15 cellular contexts compared by ENCODE assay signal in the genomic region with DNA sequence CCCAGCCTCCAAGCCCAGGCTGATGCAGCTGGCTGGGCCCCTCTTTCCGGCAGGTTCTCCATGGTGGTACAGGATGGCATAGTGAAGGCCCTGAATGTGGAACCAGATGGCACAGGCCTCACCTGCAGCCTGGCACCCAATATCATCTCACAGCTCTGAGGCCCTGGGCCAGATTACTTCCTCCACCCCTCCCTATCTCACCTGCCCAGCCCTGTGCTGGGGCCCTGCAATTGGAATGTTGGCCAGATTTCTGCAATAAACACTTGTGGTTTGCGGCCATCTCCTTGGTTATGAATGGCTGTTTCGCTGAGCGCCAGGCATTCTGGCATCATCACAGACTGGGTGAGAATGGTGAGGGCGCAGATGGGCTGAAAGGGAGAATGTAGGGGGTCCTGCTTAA. TPM values are rescaled to one million over a fixed set of nuclear protein-coding genes. Genes with fewer than 3 reads are reported as not detected.
DNase-seq lines count a peak whose midpoint lies in the region; ATAC-seq, FAIRE-seq and TF ChIP-seq lines count a peak whose summit lies in the region.
"Had no signal": no experiment of that assay in that cellular context is flagged by ENCODE, and none has a peak within 500 bp of the region (broad histone marks: within the 10 kb centered on the region; RNA-seq: fewer than 3 reads in every experiment).

No MANE protein-coding gene starts in this region.

- H3K27me3 ChIP-seq in stomach, result no peaks in the 10 kb centered on the region
- H3K27me3 ChIP-seq in brain microvascular endothelial cell (replicated peaks), result no peaks in the 10 kb centered on the region
- H3K27me3 ChIP-seq: SJCRH30 had no signal

- intact Hi-C loops in stomach (cut with DNase I; ENCODE audit: low total_unique reads) (no loop called here), posterior cingulate gyrus (cut with DNase I) (no loop called here)

- WGBS in stomach, 5 donors, result 36 to 81% (median 48%) methylated on average over 5 of the region's 5 CpGs

- H3K4me3 Mint-ChIP-seq in IgD-negative memory B cell, result peak overlapping the region in 1 of 4 donors; percentile 98
- H3K4me3 Mint-ChIP-seq: natural killer cell treated with Interleukin-12 subunit alpha and Interleukin-12 subunit beta and Interleukin-15 and Interleukin-18, amount 100 ng/mL, for 72 hours had no signal

- no peak for TF ChIP-seq EP300 in stomach (IDR thresholded peaks at IDR 0.05)

- no peak overlapping the region for H3K4me3 ChIP-seq in stomach
- H3K4me3 ChIP-seq in brain microvascular endothelial cell (ENCODE audit: low read depth, low read length), result no peak overlapping the region
- H3K4me3 ChIP-seq: SJCRH30 had no signal

- peak overlapping the region in 2 of 3 donors; percentile 5 to 99 for H3K27ac Mint-ChIP-seq in IgD-negative memory B cell

- TF ChIP-seq CTCF in stomach (IDR thresholded peaks at IDR 0.05) (no peak), brain microvascular endothelial cell (IDR thresholded peaks at IDR 0.05; ENCODE audit: low read depth, low read length, missing control alignments) (no peak)

- TF ChIP-seq POLR2A in stomach (IDR thresholded peaks at IDR 0.05), result no peak

- peak overlapping the region; percentile 84 to 99 (median 95) for H3K27ac ChIP-seq in stomach
- H3K27ac ChIP-seq in brain microvascular endothelial cell, result no peak overlapping the region
- H3K27ac ChIP-seq: SJCRH30 had no signal

- H3K36me3 ChIP-seq in stomach, result peaks cover 14 to 33% (median 28%) of the 10 kb centered on the region in 4 donors
- H3K36me3 ChIP-seq in brain microvascular endothelial cell (replicated peaks), result peaks cover 21% of the 10 kb centered on the region
- H3K36me3 ChIP-seq: SJCRH30 had no signal

- no peaks in the 10 kb centered on the region for H3K9me3 ChIP-seq in stomach
- H3K9me3 ChIP-seq: SJCRH30 had no signal

- no peaks in the 10 kb centered on the region for H3K36me3 Mint-ChIP-seq in IgD-negative memory B cell
- H3K36me3 Mint-ChIP-seq: natural killer cell treated with Interleukin-12 subunit alpha and Interleukin-12 subunit beta and Interleukin-15 and Interleukin-18, amount 100 ng/mL, for 72 hours had no signal

- no peaks in the 10 kb centered on the region for H3K9me3 Mint-ChIP-seq in IgD-negative memory B cell
- H3K9me3 Mint-ChIP-seq: natural killer cell treated with Interleukin-12 subunit alpha and Interleukin-12 subunit beta and Interleukin-15 and Interleukin-18, amount 100 ng/mL, for 72 hours had no signal

- H3K4me1 Mint-ChIP-seq in IgD-negative memory B cell, result peaks cover 10 to 17% (median 14%) of the 10 kb centered on the region in 3 donors

- no peak for ATAC-seq in GM19455 (IDR thresholded peaks at IDR 0.05; ENCODE audit: unreplicated experiment)
- ATAC-seq: natural killer cell treated with Interleukin-12 subunit alpha and Interleukin-12 subunit beta and Interleukin-15 and Interleukin-18, amount 100 ng/mL, for 72 hours had no signal

- H3K27me3 Mint-ChIP-seq in IgD-negative memory B cell, result no peaks in the 10 kb centered on the region
- H3K27me3 Mint-ChIP-seq: natural killer cell treated with Interleukin-12 subunit alpha and Interleukin-12 subunit beta and Interleukin-15 and Interleukin-18, amount 100 ng/mL, for 72 hours had no signal

- DNase-seq in amniotic epithelial cell (ENCODE audit: low read depth) (peak; percentile 82), islet precursor cell (peak; percentile 48), stomach (peak; percentile 87), frontal cortex (ENCODE audit: low spot score in 2 of 2) (no peak), brain microvascular endothelial cell (no peak), posterior cingulate gyrus (no peak)
- DNase-seq: activated T-cell treated with anti-CD3 and anti-CD28 coated beads, Interleukin-2, amount 50 U/mL, for 1 hour; NCI-H446 treated with DMSO at 0.1 percent for 48 hours; SJCRH30; stimulated activated CD8-positive, alpha-beta memory T cell treated with anti-CD3 and anti-CD28 coated beads, Interleukin-4, amount 100 ng/mL, for 48 hours had no signal

- peaks cover 22 to 54% (median 49%) of the 10 kb centered on the region in 4 donors for H3K4me1 ChIP-seq in stomach
- H3K4me1 ChIP-seq: SJCRH30 had no signal

- in situ Hi-C loops in brain microvascular endothelial cell (cut with HindIII; ENCODE audit: low pct_ligation_motif_present, low sequenced_read_pairs), result no loop called here

- no peak for FAIRE-seq in frontal cortex (lab: Jason Lieb, UNC)
- FAIRE-seq: G401.6 had no signal

RNA-seq across cellular contexts. Expression of a gene that starts 3.6 kb away (rescaled TPM):
- polyA plus RNA-seq in IgD-negative memory B cell (185 TPM), stomach (100 to 1,000 TPM; 462 to 725 (median 673) TPM)
- total RNA-seq in stomach (100 to 1,000 TPM in 3 of 5 donors, 10 to 100 TPM in 1, 1 to 10 TPM in 1; 9.3 to 254 (median 125) TPM), frontal cortex (129 TPM)

RNA-seq across cellular contexts. Expression of a gene that starts 4.2 kb away (rescaled TPM):
- polyA plus RNA-seq in IgD-negative memory B cell, result 560 TPM
- 100 to 1,000 TPM in 2 of 5 donors, 10 to 100 TPM in 3; 50.8 to 181 (median 99.9) TPM for total RNA-seq in stomach
- 100 to 1,000 TPM; 271 to 337 (median 328) TPM for polyA plus RNA-seq in stomach
- total RNA-seq in frontal cortex, result 103 TPM

RNA-seq across cellular contexts. Expression of a gene that starts 16.2 kb away (rescaled TPM):
- polyA plus RNA-seq in IgD-negative memory B cell (11.2 TPM), stomach (10 to 100 TPM; 63.5 to 86.6 (median 82.5) TPM)
- total RNA-seq in stomach (100 to 1,000 TPM in 3 of 5 donors, 10 to 100 TPM in 2; 45.5 to 685 (median 142) TPM), frontal cortex (12.6 TPM)

RNA-seq across cellular contexts. Expression of a gene that starts 18.5 kb away (rescaled TPM):
- polyA plus RNA-seq in IgD-negative memory B cell, result 33.0 TPM
- total RNA-seq in stomach, result 100 to 1,000 TPM in 1 of 5 donors, 10 to 100 TPM in 1, 1 to 10 TPM in 3; 1.8 to 137 (median 7.6) TPM
- 10 to 100 TPM; 37.4 to 57.7 (median 38.8) TPM for polyA plus RNA-seq in stomach
- 0.82 TPM for total RNA-seq in frontal cortex

RNA-seq across cellular contexts. Expression of a gene that starts 21.4 kb away (rescaled TPM):
- polyA plus RNA-seq in IgD-negative memory B cell (not detected), stomach (1 to 10 TPM in 2 of 3 donors, under 1 TPM in 1; 0.18 to 5.2 (median 1.7) TPM)
- total RNA-seq in stomach (10 to 100 TPM in 1 of 5 donors, not detected in 4; 11.3 TPM), frontal cortex (0.82 TPM)
- total RNA-seq: natural killer cell treated with Interleukin-12 subunit alpha and Interleukin-12 subunit beta and Interleukin-15 and Interleukin-18, amount 100 ng/mL, for 72 hours; SJCRH30 had no signal
- polyA plus RNA-seq: BJ had no signal

Comparison
In these comparisons a context has a peak if more than half of its experiments do, and no peak if none do; other contexts are left out.
1. DNase-seq: peak in amniotic epithelial cell (single experiment), islet precursor cell (single experiment) and stomach (single experiment); none in frontal cortex (0 of 2), brain microvascular endothelial cell (single experiment) and posterior cingulate gyrus (0 of 10).